ENCODE assay signal across 8 cellular contexts in the genomic region with DNA sequence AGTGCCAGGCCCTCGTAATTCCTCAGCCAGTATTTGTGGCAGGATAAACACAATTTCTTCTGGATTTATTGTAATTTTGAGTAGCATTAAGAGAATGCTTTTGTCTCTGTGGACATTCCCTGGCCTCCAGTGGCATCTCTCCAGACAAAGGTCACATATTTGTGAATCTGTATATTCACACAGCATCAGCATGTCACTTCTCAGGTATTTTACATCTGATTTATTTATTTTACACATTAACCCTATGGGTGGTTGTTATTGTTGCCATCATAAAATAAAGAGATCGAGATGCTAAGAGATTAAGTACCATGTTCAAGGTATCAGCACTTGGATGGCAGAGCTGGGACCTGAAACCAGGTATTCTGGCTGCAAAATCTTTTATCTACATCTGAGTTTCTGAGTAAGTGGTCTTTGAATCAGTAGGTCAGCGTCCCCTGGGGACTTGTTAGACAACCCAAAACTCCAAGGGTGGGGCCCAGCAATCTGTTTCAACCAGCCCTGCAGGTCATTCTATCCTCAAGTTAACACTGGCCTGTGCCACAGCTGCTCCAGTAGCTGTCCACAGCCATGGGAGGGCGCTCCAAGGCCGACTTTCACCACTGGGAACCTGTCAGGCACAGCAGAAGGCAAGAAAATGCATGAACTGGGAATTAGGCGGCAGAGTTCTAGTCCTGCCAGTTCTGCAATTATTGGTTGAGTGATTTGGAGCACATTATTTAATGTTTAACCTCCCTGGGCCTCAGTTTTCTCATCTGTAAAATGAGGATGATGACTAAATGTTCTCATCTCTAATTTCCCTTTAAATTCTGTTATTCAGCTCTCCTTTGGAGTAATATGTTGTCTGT. TPM values are rescaled to one million over a fixed set of nuclear protein-coding genes. Genes with fewer than 3 reads are reported as not detected.
DNase-seq lines count a peak whose midpoint lies in the region; ATAC-seq lines count a peak whose summit lies in the region.

No MANE protein-coding gene starts in this region.

- intact Hi-C loops in Right ventricle myocardium superior (cut with DNase I) = no loop called here

- ATAC-seq in Right ventricle myocardium superior (ENCODE audit: poor library complexity) (peak; percentile 88), GM18498 (IDR thresholded peaks at IDR 0.05; ENCODE audit: unreplicated experiment) (no peak)

- DNase-seq in Daoy (ENCODE audit: low read depth) (peak; percentile 88), LHCN-M2 (ENCODE audit: low read depth) (peak; percentile 72), SK-MEL-5 (ENCODE audit: low read depth, low spot score) (peak; percentile 87), Right ventricle myocardium superior (peak; percentile 89), renal cortical epithelial cell (ENCODE audit: low read depth) (peak; percentile 75), OCI-M2 (lab: John Stamatoyannopoulos, UW; ENCODE audit: unreplicated experiment) (no peak)
- peak; percentile 83 for DNase-seq in activated naive CD4-positive, alpha-beta T cell treated with Interleukin-2 at 50 U/mL for 16 hours

- in situ Hi-C loops in SK-MEL-5 (cut with HindIII; ENCODE audit: low pct_unique_long_range_greater_than_20kb, low sequenced_read_pairs) = no loop called here

RNA-seq across cellular contexts. Expression of gene MRPL33, which starts 17.6 kb away (rescaled TPM):
- 175 and 232 TPM in 2 replicates for total RNA-seq in Daoy (2014; rRNA removed; shearing (Covaris generic))
- total RNA-seq in LHCN-M2 (2014; rRNA removed) (84.1 and 85.9 TPM in 2 replicates), Right ventricle myocardium superior (356 TPM), renal cortical epithelial cell (180 and 225 TPM in 2 replicates)
- polyA plus RNA-seq in LHCN-M2 (2012) = 267 TPM
- 210 and 245 TPM in 2 replicates for total RNA-seq in SK-MEL-5 (2014; rRNA removed; shearing (Covaris generic))
- 163 and 184 TPM in 2 replicates for polyA plus RNA-seq in SK-MEL-5 (2015; cell fraction: cytosol; rRNA removed)
- polyA plus RNA-seq in SK-MEL-5 (2015; cell fraction: nucleus; rRNA removed) = 49.0 and 1,199 TPM in 2 replicates
